16 cellular contexts compared by ENCODE assay signal in genomic region chr6:75747371-75747984, GRCh38. TPM values are rescaled to one million over a fixed set of nuclear protein-coding genes. Genes with fewer than 3 reads are reported as not detected.
DNase-seq lines count a peak whose midpoint lies in the region; ATAC-seq, FAIRE-seq and TF ChIP-seq lines count a peak whose summit lies in the region.
"Had no signal": no experiment of that assay in that cellular context is flagged by ENCODE, and none has a peak within 500 bp of the region (broad histone marks: within the 10 kb centered on the region; RNA-seq: fewer than 3 reads in every experiment).

No MANE protein-coding gene starts in this region.

- no peak for TF ChIP-seq EP300 in K562 (IDR thresholded peaks at IDR 0.05; ENCODE audit: low read length)

- H3K27me3 Mint-ChIP-seq in CD8-positive, alpha-beta T cell (ENCODE audit: low read depth) = peaks cover 29% of the 10 kb centered on the region
- peaks cover 22 to 42% of the 10 kb centered on the region in 2 donors for H3K27me3 Mint-ChIP-seq in natural killer cell treated with Interleukin-12 subunit alpha and Interleukin-12 subunit beta and Interleukin-15 and Interleukin-18, amount 100 ng/mL, for 72 hours
- H3K27me3 Mint-ChIP-seq in activated CD8-positive, alpha-beta T cell treated with anti-CD3 and anti-CD28 coated beads for 36 hours = peaks cover 36% of the 10 kb centered on the region

- POLR2A ChIA-PET in CD8-positive, alpha-beta T cell (lab: Charles Lee) = no interaction called here
- POLR2A ChIA-PET in K562 (lab: Yijun Ruan, JAX) = no interaction called here
- POLR2A ChIA-PET in activated CD8-positive, alpha-beta T cell treated with anti-CD3 and anti-CD28 coated beads for 36 hours (lab: Charles Lee) = no interaction called here

- TF ChIP-seq RAD21 in K562 (CRISPR knock-in tag; conservative IDR thresholded peaks at IDR 0.05 in 1 of 2, IDR thresholded peaks at IDR 0.05 in 1 of 2) = no peak

- H3K4me2 ChIP-seq in K562 (ENCODE audit: insufficient read depth, low read length) = no peak overlapping the region

- no peaks in the 10 kb centered on the region for H3K9me3 ChIP-seq in CD8-positive, alpha-beta T cell (ENCODE audit: low read length)
- H3K9me3 ChIP-seq in K562 (replicated peaks; ENCODE audit: control insufficient read depth, insufficient read depth, low read depth, low read length) = no peaks in the 10 kb centered on the region
- H3K9me3 ChIP-seq: BE2C, esophagus squamous epithelium, MG63 had no signal

- H3K9me1 ChIP-seq in K562 (ENCODE audit: control insufficient read depth, insufficient read depth, low read length) = no peaks in the 10 kb centered on the region

- BruUV-seq in K562 (replicated peaks; lab: Mats Ljungman, UMichigan) = no TSS peak

- CTCF ChIA-PET in CD8-positive, alpha-beta T cell (lab: Charles Lee) = no interaction called here
- CTCF ChIA-PET in K562 (lab: Yijun Ruan, JAX; ENCODE audit: low intra/inter-chr PET ratio) = no interaction called here
- CTCF ChIA-PET in activated CD8-positive, alpha-beta T cell treated with anti-CD3 and anti-CD28 coated beads for 36 hours (lab: Charles Lee) = no interaction called here

- H3K27me3 ChIP-seq in CD8-positive, alpha-beta T cell (ENCODE audit: insufficient read depth, low read length) = no peaks in the 10 kb centered on the region
- peaks cover 7 to 25% of the 10 kb centered on the region in 2 experiments; a peak in 4 of 5 replicates for H3K27me3 ChIP-seq in K562 (ENCODE audit: control insufficient read depth in 2 of 2, insufficient read depth in 2 of 2, low read length in 2 of 2)
- H3K27me3 ChIP-seq: MG63 had no signal

- intact Hi-C loops in CD8-positive, alpha-beta T cell (cut with DNase I, micrococcal nuclease) = no loop called here
- intact Hi-C loops in K562 (cut with micrococcal nuclease) = no loop called here
- intact Hi-C loops in activated CD8-positive, alpha-beta T cell treated with anti-CD3 and anti-CD28 coated beads for 36 hours (cut with micrococcal nuclease) = no loop called here

- in situ Hi-C loops in K562 (cut with MboI) = no loop called here

- no peak overlapping the region for H3K9ac ChIP-seq in K562 (ENCODE audit: insufficient read depth in 1 of 2, low read depth in 2 of 2, low read length in 2 of 2)

- FAIRE-seq in K562 (lab: Jason Lieb, UNC) = no peak
- FAIRE-seq: RCC 7860 had no signal

- no peak for TF ChIP-seq POLR2A in K562 (conservative IDR thresholded peaks at IDR 0.05)

- H3K36me3 Mint-ChIP-seq in CD8-positive, alpha-beta T cell = peaks cover 3% of the 10 kb centered on the region
- no peaks in the 10 kb centered on the region for H3K36me3 Mint-ChIP-seq in natural killer cell treated with Interleukin-12 subunit alpha and Interleukin-12 subunit beta and Interleukin-15 and Interleukin-18, amount 100 ng/mL, for 72 hours
- no peaks in the 10 kb centered on the region for H3K36me3 Mint-ChIP-seq in activated CD8-positive, alpha-beta T cell treated with anti-CD3 and anti-CD28 coated beads for 36 hours (ENCODE audit: low read depth)

- 23% methylated on average over 4 of the region's 4 CpGs for WGBS in K562 (ENCODE audit: insufficient coverage, low coverage, missing lambda C conversion rate)

- H3K4me3 Mint-ChIP-seq in CD8-positive, alpha-beta T cell = peak overlapping the region; percentile 23
- peak overlapping the region; percentile 28 for H3K4me3 Mint-ChIP-seq in natural killer cell treated with Interleukin-12 subunit alpha and Interleukin-12 subunit beta and Interleukin-15 and Interleukin-18, amount 100 ng/mL, for 72 hours
- no peak overlapping the region for H3K4me3 Mint-ChIP-seq in activated CD8-positive, alpha-beta T cell treated with anti-CD3 and anti-CD28 coated beads for 36 hours

- TF ChIP-seq CTCF in CD8-positive, alpha-beta T cell (IDR thresholded peaks at IDR 0.05) = no peak
- no peak for TF ChIP-seq CTCF in K562 (IDR thresholded peaks at IDR 0.05 in 2 of 3, conservative IDR thresholded peaks at IDR 0.05 in 1 of 3; ENCODE audit: insufficient read depth in 2 of 3, low read depth in 1 of 3, low read length in 3 of 3)
- no peak for TF ChIP-seq CTCF in activated CD8-positive, alpha-beta T cell treated with anti-CD3 and anti-CD28 coated beads for 36 hours (IDR thresholded peaks at IDR 0.05)

- no peaks in the 10 kb centered on the region for H3K36me3 ChIP-seq in CD8-positive, alpha-beta T cell (ENCODE audit: insufficient read depth, low read length)
- H3K36me3 ChIP-seq in K562 (ENCODE audit: control insufficient read depth, insufficient read depth, low read length) = no peaks in the 10 kb centered on the region
- H3K36me3 ChIP-seq: BE2C, esophagus squamous epithelium, MG63 had no signal

- no peaks in the 10 kb centered on the region for H3K79me2 ChIP-seq in K562 (ENCODE audit: control insufficient read depth, insufficient read depth, low read length)

- H2AFZ ChIP-seq in K562 (ENCODE audit: low read depth, low read length) = no peak overlapping the region

- peaks cover 17% of the 10 kb centered on the region for H3K4me1 Mint-ChIP-seq in CD8-positive, alpha-beta T cell (ENCODE audit: low read depth)
- peaks cover 4 to 6% of the 10 kb centered on the region in 2 donors for H3K4me1 Mint-ChIP-seq in natural killer cell treated with Interleukin-12 subunit alpha and Interleukin-12 subunit beta and Interleukin-15 and Interleukin-18, amount 100 ng/mL, for 72 hours (ENCODE audit: low read depth in 2 of 2)
- H3K4me1 Mint-ChIP-seq in activated CD8-positive, alpha-beta T cell treated with anti-CD3 and anti-CD28 coated beads for 36 hours (ENCODE audit: low read depth) = peaks cover 6% of the 10 kb centered on the region

- peaks cover 5% of the 10 kb centered on the region for H3K4me1 ChIP-seq in CD8-positive, alpha-beta T cell (ENCODE audit: insufficient read depth, low read length)
- H3K4me1 ChIP-seq in K562 (replicated peaks in 1 of 2; ENCODE audit: control insufficient read depth in 2 of 2, insufficient read depth in 2 of 2, low read length in 2 of 2) = peaks cover 0 to 14% of the 10 kb centered on the region in 2 experiments; a peak in 2 of 5 replicates
- H3K4me1 ChIP-seq: BE2C had no signal

- no peak overlapping the region for H3K4me3 ChIP-seq in CD8-positive, alpha-beta T cell (ENCODE audit: low read depth, low read length)
- H3K4me3 ChIP-seq in K562 = no peak overlapping the region

- H4K20me1 ChIP-seq in K562 (replicated peaks; ENCODE audit: control insufficient read depth, insufficient read depth, low read length) = no peaks in the 10 kb centered on the region

- H3K27ac ChIP-seq in CD8-positive, alpha-beta T cell (ENCODE audit: low read depth, low read length) = no peak overlapping the region
- H3K27ac ChIP-seq in K562 (ENCODE audit: extremely low read depth, low read depth, low read length) = no peak overlapping the region

- ATAC-seq in CD8-positive, alpha-beta T cell = no peak
- ATAC-seq in K562 = no peak
- no peak for ATAC-seq in natural killer cell treated with Interleukin-12 subunit alpha and Interleukin-12 subunit beta and Interleukin-15 and Interleukin-18, amount 100 ng/mL, for 72 hours
- ATAC-seq in activated CD8-positive, alpha-beta T cell treated with anti-CD3 and anti-CD28 coated beads for 36 hours = no peak
- ATAC-seq: activated naive CD4-positive, alpha-beta T cell treated with anti-CD3 and anti-CD28 coated beads, Interleukin-2, amount 50 U/mL, for 72 hours had no signal

- no peak overlapping the region for H3K27ac Mint-ChIP-seq in CD8-positive, alpha-beta T cell
- H3K27ac Mint-ChIP-seq in natural killer cell treated with Interleukin-12 subunit alpha and Interleukin-12 subunit beta and Interleukin-15 and Interleukin-18, amount 100 ng/mL, for 72 hours = no peak overlapping the region
- no peak overlapping the region for H3K27ac Mint-ChIP-seq in activated CD8-positive, alpha-beta T cell treated with anti-CD3 and anti-CD28 coated beads for 36 hours
- H3K27ac Mint-ChIP-seq: activated naive CD4-positive, alpha-beta T cell treated with anti-CD3 and anti-CD28 coated beads, Interleukin-2, amount 50 U/mL, for 72 hours; T-helper 2 cell treated with Interferon-gamma antibody and Interleukin-4, amounts not matched to agents 5 μg/mL and 100 μg/mL, for 36 hours had no signal

- no peaks in the 10 kb centered on the region for H3K9me3 Mint-ChIP-seq in CD8-positive, alpha-beta T cell
- no peaks in the 10 kb centered on the region for H3K9me3 Mint-ChIP-seq in natural killer cell treated with Interleukin-12 subunit alpha and Interleukin-12 subunit beta and Interleukin-15 and Interleukin-18, amount 100 ng/mL, for 72 hours
- no peaks in the 10 kb centered on the region for H3K9me3 Mint-ChIP-seq in activated CD8-positive, alpha-beta T cell treated with anti-CD3 and anti-CD28 coated beads for 36 hours
- H3K9me3 Mint-ChIP-seq: activated naive CD4-positive, alpha-beta T cell treated with anti-CD3 and anti-CD28 coated beads, Interleukin-2, amount 50 U/mL, for 72 hours; T-helper 2 cell treated with Interferon-gamma antibody and Interleukin-4, amounts not matched to agents 5 μg/mL and 100 μg/mL, for 36 hours had no signal

- DNase-seq in CD8-positive, alpha-beta T cell = no peak
- DNase-seq in HT-29 (ENCODE audit: low spot score) (peak; percentile 83), K562 (ENCODE audit: extremely low read depth in 1 of 4, low spot score in 3 of 4) (no peak), retina (no peak), HuH-7 (ENCODE audit: low spot score) (no peak), NCI-H69 (lab: John Stamatoyannopoulos, UW) (no peak)
- no peak for DNase-seq in natural killer cell treated with Interleukin-12 subunit alpha and Interleukin-12 subunit beta and Interleukin-15 and Interleukin-18, amount 100 ng/mL, for 72 hours (ENCODE audit: low spot score)
- no peak for DNase-seq in activated CD8-positive, alpha-beta T cell treated with anti-CD3 and anti-CD28 coated beads for 36 hours
- DNase-seq: BE2C; esophagus squamous epithelium; MG63; NCI-H2227 treated with DMSO at 0.1 percent for 48 hours; stimulated activated CD4-positive, alpha-beta T cell treated with anti-CD3 and anti-CD28 coated beads, Interleukin-4, amount 100 ng/mL, for 4 hours had no signal

RNA-seq across cellular contexts. Expression of gene MYO6, which starts 1.6 kb away (rescaled TPM):
- total RNA-seq in CD8-positive, alpha-beta T cell = 1 to 10 TPM; 2.2 to 2.8 TPM
- total RNA-seq in HT-29 (2014; rRNA removed; shearing (Covaris generic)) = 28.8 TPM in 2 replicates
- total RNA-seq in K562 (2011; cell fraction: chromatin; rRNA removed; ENCODE audit: low replicate concordance) = 1.3 and 5.5 TPM in 2 replicates
- 0.67 and 1.2 TPM in 2 replicates for total RNA-seq in K562 (2011; cell fraction: nucleolus; rRNA removed)
- total RNA-seq in K562 (2011; cell fraction: nucleoplasm; rRNA removed) = 1.9 and 2.3 TPM in 2 replicates
- total RNA-seq in K562 (2014; rRNA removed) (1.7 and 3.8 TPM in 2 replicates), K562 (2014; rRNA removed; fragmentation: Illumina TruSeq; extraction: Trizol) (2.8 and 3.3 TPM in 2 replicates), K562 (2015; rRNA removed; fragmentation: Illumina TruSeq; extraction: Trizol) (2.4 and 2.7 TPM in 2 replicates), K562 (2021) (5.4 and 5.5 TPM in 2 replicates)
- polyA plus RNA-seq in K562 (2011; rRNA removed) (2.4 and 5.4 TPM in 2 replicates), K562 (2014; fragmentation: Illumina TruSeq; extraction: Trizol) (4.3 and 4.7 TPM in 2 replicates), K562 (2014; fragmentation: Nextera tagmentation; extraction: Ambion mirVana) (1 to 10 TPM; 1.3 to 1.5 TPM), K562 (2014; rRNA removed) (2.6 and 2.8 TPM in 2 replicates)
- 0.63 and 3.2 TPM in 2 replicates for polyA plus RNA-seq in K562 (2011; cell fraction: cytosol; rRNA removed)
- polyA plus RNA-seq in K562 (2011; cell fraction: nucleus; rRNA removed) = 1.9 and 8.2 TPM in 2 replicates
- polyA plus RNA-seq in K562 (2012) = 4.1 and 4.5 TPM in 2 replicates
- 4.0 and 11.5 TPM in 2 replicates for polyA minus RNA-seq in K562 (2011; rRNA and poly(A)+ RNA removed)
- polyA minus RNA-seq in K562 (2011; cell fraction: cytosol; rRNA and poly(A)+ RNA removed) = 1.8 and 4.4 TPM in 2 replicates
- 1.3 and 11.4 TPM in 2 replicates for polyA minus RNA-seq in K562 (2011; cell fraction: nucleus; rRNA and poly(A)+ RNA removed)
- total RNA-seq in natural killer cell treated with Interleukin-12 subunit alpha and Interleukin-12 subunit beta and Interleukin-15 and Interleukin-18, amount 100 ng/mL, for 72 hours = 1 to 10 TPM; 6.4 to 6.8 TPM
- total RNA-seq in activated CD8-positive, alpha-beta T cell treated with anti-CD3 and anti-CD28 coated beads for 36 hours = 1 to 10 TPM; 1.4 TPM
